ENCODE assay signal across 8 cellular contexts in genomic region chr13:23980160-23980551, GRCh38.
DNase-seq lines count a peak whose midpoint lies in the region; ATAC-seq, FAIRE-seq and TF ChIP-seq lines count a peak whose summit lies in the region.

No MANE protein-coding gene starts in this region.

- no peak for FAIRE-seq in bronchial epithelial cell (lab: Jason Lieb, UNC)

- peak overlapping the region; percentile 93 for H3K27ac ChIP-seq in smooth muscle cell (ENCODE audit: low read depth)

- no peaks in the 10 kb centered on the region for H3K36me3 Mint-ChIP-seq in activated B cell treated with CpG ODN at 0.5 μM for 24 hours (ENCODE audit: low read depth)

- H3K4me3 ChIP-seq in GM12865 (ENCODE audit: low read depth, low read length), result peak overlapping the region; percentile 56
- H3K4me3 ChIP-seq in HFF-Myc (replicated peaks; ENCODE audit: low read depth, low read length), result peak overlapping the region; percentile 55
- H3K4me3 ChIP-seq in bronchial epithelial cell (ENCODE audit: low read depth, low read length), result peak overlapping the region; percentile 33
- peak overlapping the region; percentile 63 for H3K4me3 ChIP-seq in smooth muscle cell

- H3K27me3 Mint-ChIP-seq in activated B cell treated with CpG ODN at 0.5 μM for 24 hours, result peaks cover 42% of the 10 kb centered on the region

- H3K79me2 ChIP-seq in smooth muscle cell (ENCODE audit: low read depth), result no peaks in the 10 kb centered on the region

- no peaks in the 10 kb centered on the region for H3K9me3 Mint-ChIP-seq in activated B cell treated with CpG ODN at 0.5 μM for 24 hours

- 2% methylated on average over 22 of the region's 28 CpGs for WGBS in smooth muscle cell (ENCODE audit: low lambda C conversion rate)

- TF ChIP-seq CTCF in GM12865 (IDR thresholded peaks at IDR 0.05; ENCODE audit: insufficient read depth, low read depth, low read length, missing control alignments) (no peak), HFF-Myc (IDR thresholded peaks at IDR 0.05; ENCODE audit: low read depth, low read length, missing control alignments) (no peak), activated B cell treated with CpG ODN at 0.5 μM for 24 hours (IDR thresholded peaks at IDR 0.05) (no peak), bronchial epithelial cell (IDR thresholded peaks at IDR 0.05; ENCODE audit: insufficient read depth, low read length, severe bottlenecking) (no peak), smooth muscle cell (IDR thresholded peaks at IDR 0.05; ENCODE audit: borderline replicate concordance, insufficient read depth, poor library complexity, severe bottlenecking) (no peak)

- peaks cover 7% of the 10 kb centered on the region for H3K4me1 ChIP-seq in smooth muscle cell (ENCODE audit: low read depth)

- H3K36me3 ChIP-seq in bronchial epithelial cell (ENCODE audit: control insufficient read depth, insufficient read depth, low read length) (no peaks in the 10 kb centered on the region), smooth muscle cell (ENCODE audit: low read depth) (no peaks in the 10 kb centered on the region)

- H2AFZ ChIP-seq in smooth muscle cell (ENCODE audit: low read depth), result peak overlapping the region; percentile 60

- intact Hi-C loops in activated B cell treated with CpG ODN at 0.5 μM for 24 hours (cut with micrococcal nuclease), result no loop called here

- no peaks in the 10 kb centered on the region for H4K20me1 ChIP-seq in smooth muscle cell (ENCODE audit: low read depth)

- peak; percentile 88 for DNase-seq in GM12865 (ENCODE audit: low read depth)
- DNase-seq in HFF-Myc (ENCODE audit: extremely low read depth, low read depth), result no peak
- DNase-seq in NCI-H1048 (lab: John Stamatoyannopoulos, UW), result peak; percentile 10
- peak; percentile 66 for DNase-seq in activated B cell treated with CpG ODN at 0.5 μM for 24 hours
- peak; percentile 42 for DNase-seq in bronchial epithelial cell (ENCODE audit: low read depth)
- peak; percentile 78 for DNase-seq in inferior parietal cortex (ENCODE audit: extremely low spot score)
- DNase-seq in smooth muscle cell (lab: John Stamatoyannopoulos, UW; ENCODE audit: unreplicated experiment), result peak; percentile 80
- DNase-seq in cerebellar nuclear complex (lab: John Stamatoyannopoulos, UW), result no peak

- no peaks in the 10 kb centered on the region for H3K9me3 ChIP-seq in smooth muscle cell (replicated peaks; ENCODE audit: low read depth)

- H3K27ac Mint-ChIP-seq in activated B cell treated with CpG ODN at 0.5 μM for 24 hours, result no peak overlapping the region

- POLR2A ChIA-PET in activated B cell treated with CpG ODN at 0.5 μM for 24 hours (lab: Charles Lee), result no interaction called here

- CTCF ChIA-PET in activated B cell treated with CpG ODN at 0.5 μM for 24 hours (lab: Charles Lee), result no interaction called here

- H3K4me1 Mint-ChIP-seq in activated B cell treated with CpG ODN at 0.5 μM for 24 hours, result peaks cover 14% of the 10 kb centered on the region

- no peaks in the 10 kb centered on the region for H3K27me3 ChIP-seq in bronchial epithelial cell (ENCODE audit: control insufficient read depth, insufficient read depth, low read length)
- no peaks in the 10 kb centered on the region for H3K27me3 ChIP-seq in smooth muscle cell (ENCODE audit: low read depth)

- H3K4me3 Mint-ChIP-seq in activated B cell treated with CpG ODN at 0.5 μM for 24 hours, result peak overlapping the region; percentile 85

- H3K4me2 ChIP-seq in smooth muscle cell, result peak overlapping the region; percentile 91

- H3F3A ChIP-seq in smooth muscle cell (ENCODE audit: low read depth), result no peaks in the 10 kb centered on the region

- H3K9ac ChIP-seq in smooth muscle cell (ENCODE audit: low read depth), result peak overlapping the region; percentile 97

- peak; percentile 86 for ATAC-seq in activated B cell treated with CpG ODN at 0.5 μM for 24 hours (ENCODE audit: low read depth)

Comparison
In these comparisons a context has a peak if more than half of its experiments do, and no peak if none do; other contexts are left out.
1. DNase-seq: peak in GM12865 (single experiment), NCI-H1048 (single experiment), activated B cell treated with CpG ODN at 0.5 μM for 24 hours (single experiment), bronchial epithelial cell (single experiment), inferior parietal cortex (single experiment) and smooth muscle cell (single experiment); none in HFF-Myc (single experiment) and cerebellar nuclear complex (0 of 2).
2. Peak in every context shown above with its lines, with median percentiles within 50 percentile points of each other: H3K4me3 ChIP-seq.